Comparison of ENCODE assay signal across 8 cellular contexts in the genomic region with DNA sequence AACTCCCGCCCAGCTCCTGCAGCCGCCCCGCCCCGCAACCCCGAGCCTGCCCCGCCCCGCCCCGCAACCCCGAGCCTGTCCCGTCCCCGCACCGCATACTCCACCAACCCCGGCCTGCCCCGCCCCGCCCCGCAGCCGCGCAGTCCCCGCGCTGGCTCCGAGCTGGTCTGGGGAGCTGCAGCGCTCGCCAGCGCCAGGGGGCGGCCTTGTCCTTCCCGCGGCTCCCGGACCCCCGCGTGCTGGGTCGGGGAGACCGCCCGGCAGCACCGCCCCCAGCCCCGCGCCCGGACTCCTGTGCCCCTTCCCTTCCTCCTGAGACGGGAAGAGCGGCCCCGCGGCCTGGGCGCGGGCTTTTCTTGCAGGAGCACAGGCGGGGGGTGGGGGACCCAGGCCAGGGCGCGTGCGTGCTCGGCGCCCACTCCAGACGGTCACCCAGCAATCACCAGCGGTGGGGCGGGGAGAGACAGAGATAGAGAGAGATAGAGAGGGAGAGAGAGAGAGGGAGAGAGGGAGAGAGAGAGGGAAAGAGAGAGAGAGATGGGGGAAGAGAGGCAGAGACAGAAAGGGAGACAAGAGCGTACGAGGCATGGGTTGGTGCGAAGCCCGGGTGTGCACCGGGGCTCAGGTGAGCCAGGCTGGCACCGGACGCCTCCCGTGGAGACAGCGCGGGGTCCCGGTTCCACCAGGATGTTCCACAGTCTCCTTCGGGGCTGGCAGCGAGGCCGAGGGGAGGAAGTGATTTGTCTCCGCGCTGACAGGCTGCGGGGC. TPM values are rescaled to one million over a fixed set of nuclear protein-coding genes. Genes with fewer than 3 reads are reported as not detected.
A peak's percentile ranks its signal among the peaks of the same experiment; 100 is the strongest.
DNase-seq lines count a peak whose midpoint lies in the region; TF ChIP-seq lines count a peak whose summit lies in the region.

No MANE protein-coding gene starts in this region.

- H3K4me2 ChIP-seq in PC-9 = no peak overlapping the region

- POLR2A ChIA-PET in PC-9 (lab: Charles Lee; ENCODE audit: unreplicated experiment) = no interaction called here

- TF ChIP-seq CTCF in PC-9 (conservative IDR thresholded peaks at IDR 0.05) = no peak

- H3K9me3 ChIP-seq in PC-9 (ENCODE audit: insufficient read depth, low read depth) = no peaks in the 10 kb centered on the region

- H3K9me2 ChIP-seq in PC-9 (ENCODE audit: insufficient read depth) = no peaks in the 10 kb centered on the region

- no peaks in the 10 kb centered on the region for H3K79me2 ChIP-seq in PC-9 (ENCODE audit: low read depth)

- H3K4me1 ChIP-seq in PC-9 (replicated peaks; ENCODE audit: insufficient read depth) = 0 out of 2 replicates have a peak, but pooled peaks cover 6% of the 10 kb centered on the region

- 0 out of 2 replicates have a peak, but pooled peaks cover 3% of the 10 kb centered on the region for H3F3A ChIP-seq in PC-9 (ENCODE audit: insufficient read depth, low read depth)

- no peaks in the 10 kb centered on the region for H4K20me1 ChIP-seq in PC-9 (ENCODE audit: insufficient read depth)

- intact Hi-C loops in PC-9 (cut with micrococcal nuclease; ENCODE audit: unreplicated experiment) = no loop called here

- H3K4me3 ChIP-seq in PC-9 = no peak overlapping the region

- no peaks in the 10 kb centered on the region for H3K36me3 ChIP-seq in PC-9 (ENCODE audit: low read depth)

- no peak overlapping the region for H3K27ac ChIP-seq in PC-9

- no TSS peak for BruUV-seq in PC-9 (replicated peaks; lab: Mats Ljungman, UMichigan)

- DNase-seq in NCI-H2081 (lab: John Stamatoyannopoulos, UW) (peak; percentile 2 to 32), NCI-H2081 treated with DMSO at 0.1 percent for 48 hours (lab: John Stamatoyannopoulos, UW) (no peak), NCI-H774 (lab: John Stamatoyannopoulos, UW) (peak; percentile 56), dermis blood vessel endothelial cell (peak; percentile 54), midbrain (lab: John Stamatoyannopoulos, UW) (peak; percentile 5), PC-9 (no peak)
- DNase-seq in activated effector memory CD4-positive, alpha-beta T cell treated with Interleukin-2 at 50 U/mL for 16 hours = no peak
- no peak for DNase-seq in activated effector memory CD4-positive, alpha-beta T cell treated with anti-CD3 and anti-CD28 coated beads, Interleukin-2, amount 50 U/mL, for 16 hours

- CTCF ChIA-PET in PC-9 (lab: Charles Lee) = interaction anchor here (0.6 to 0.8 kb wide), 4 partner anchors 10 to 165 kb away, joined by 3 to 8 read pairs (median 6); no protein-coding TSS in a partner anchor

- peaks cover 72% of the 10 kb centered on the region for H3K27me3 ChIP-seq in PC-9 (ENCODE audit: insufficient read depth, low read depth)

- no peak overlapping the region for H2AFZ ChIP-seq in PC-9

RNA-seq across cellular contexts. Expression of gene TMEM250, which starts 14.7 kb away (rescaled TPM):
- total RNA-seq in dermis blood vessel endothelial cell (59.7 and 73.7 TPM in 2 replicates), PC-9 (2021) (73.8 and 75.3 TPM in 2 replicates)

RNA-seq across cellular contexts. Expression of gene NACC2, which starts 38.3 kb away (rescaled TPM):
- total RNA-seq in dermis blood vessel endothelial cell (21.6 and 26.5 TPM in 2 replicates), PC-9 (2021) (22.4 and 23.8 TPM in 2 replicates)

Comparison
In these comparisons a context has a peak if more than half of its experiments do, and no peak if none do; other contexts are left out.
1. DNase-seq: peak in NCI-H2081 (2 of 2), NCI-H774 (single experiment), dermis blood vessel endothelial cell (single experiment) and midbrain (single experiment); none in NCI-H2081 treated with DMSO at 0.1 percent for 48 hours (single experiment), activated effector memory CD4-positive, alpha-beta T cell treated with Interleukin-2 at 50 U/mL for 16 hours (single experiment), activated effector memory CD4-positive, alpha-beta T cell treated with anti-CD3 and anti-CD28 coated beads, Interleukin-2, amount 50 U/mL, for 16 hours (single experiment) and PC-9 (0 of 2).